ENCODE assay signal across 8 cellular contexts in genomic region chr9:134324359-134325095, GRCh38. TPM values are rescaled to one million over a fixed set of nuclear protein-coding genes. Genes with fewer than 3 reads are reported as not detected.
A peak's percentile ranks its signal among the peaks of the same experiment; 100 is the strongest.
DNase-seq lines count a peak whose midpoint lies in the region; ATAC-seq and TF ChIP-seq lines count a peak whose summit lies in the region.

No MANE protein-coding gene starts in this region.

- peaks cover 24% of the 10 kb centered on the region for H3K4me1 ChIP-seq in KMS-11 (ENCODE audit: low read depth, poor library complexity, severe bottlenecking)
- peaks cover 7 to 63% (median 54%) of the 10 kb centered on the region in 5 donors for H3K4me1 ChIP-seq in subcutaneous abdominal adipose tissue (ENCODE audit: control insufficient read depth in 5 of 5, insufficient read depth in 5 of 5, low read length in 5 of 5)

- peak overlapping the region; percentile 90; the same call in 1 of the 2 replicates for H2AFZ ChIP-seq in KMS-11 (ENCODE audit: low read depth)

- H3K36me3 Mint-ChIP-seq in activated naive CD8-positive, alpha-beta T cell treated with anti-CD3 and anti-CD28 coated beads for 36 hours = no peaks in the 10 kb centered on the region

- no peak overlapping the region for H3K4me3 ChIP-seq in KMS-11 (IDR thresholded peaks at IDR 0.05; ENCODE audit: insufficient read depth, low read depth, low read length)
- peak overlapping the region in 3 of 5 donors; percentile 75 to 80 (median 77) for H3K4me3 ChIP-seq in subcutaneous abdominal adipose tissue (ENCODE audit: low read depth in 1 of 5, low read length in 5 of 5)

- H3K27ac Mint-ChIP-seq in activated naive CD8-positive, alpha-beta T cell treated with anti-CD3 and anti-CD28 coated beads for 36 hours = no peak overlapping the region

- H3K27me3 ChIP-seq in KMS-11 (ENCODE audit: insufficient read depth, low read depth) = peaks cover 3% of the 10 kb centered on the region; the same call in 1 of the 2 replicates
- no peaks in the 10 kb centered on the region for H3K27me3 ChIP-seq in subcutaneous abdominal adipose tissue (ENCODE audit: control insufficient read depth in 5 of 5, insufficient read depth in 4 of 5, low read length in 5 of 5)

- H3K9me3 ChIP-seq in subcutaneous abdominal adipose tissue (ENCODE audit: control insufficient read depth in 5 of 5, low read length in 5 of 5) = no peaks in the 10 kb centered on the region

- H3K36me3 ChIP-seq in KMS-11 (ENCODE audit: insufficient read depth) (no peaks in the 10 kb centered on the region), subcutaneous abdominal adipose tissue (ENCODE audit: control insufficient read depth in 5 of 5, insufficient read depth in 5 of 5, low read length in 5 of 5) (no peaks in the 10 kb centered on the region)

- H3K79me2 ChIP-seq in KMS-11 (ENCODE audit: insufficient read depth, low read depth) = peaks cover 25% of the 10 kb centered on the region; the same call in 1 of the 2 replicates

- H3K9ac ChIP-seq in KMS-11 (no peak overlapping the region; the same call in 1 of the 2 replicates), subcutaneous abdominal adipose tissue (ENCODE audit: low read length in 5 of 5) (peak overlapping the region in 3 of 5 donors; percentile 75 to 90 (median 86))

- ATAC-seq in GM19324 (IDR thresholded peaks at IDR 0.05; ENCODE audit: low FRiP score, unreplicated experiment) (no peak), HG03280 (IDR thresholded peaks at IDR 0.05; ENCODE audit: unreplicated experiment) (no peak), GM18873 (IDR thresholded peaks at IDR 0.05; ENCODE audit: low FRiP score, unreplicated experiment) (no peak)

- H3K4me2 ChIP-seq in KMS-11 = peak overlapping the region; percentile 91; the same call in 1 of the 2 replicates

- peaks cover 2% of the 10 kb centered on the region for H3K4me1 Mint-ChIP-seq in activated naive CD8-positive, alpha-beta T cell treated with anti-CD3 and anti-CD28 coated beads for 36 hours

- no peak overlapping the region for H3K27ac ChIP-seq in KMS-11
- H3K27ac ChIP-seq in subcutaneous abdominal adipose tissue (ENCODE audit: low read depth, low read length) = peak overlapping the region; percentile 88

- no peaks in the 10 kb centered on the region for H3K9me3 Mint-ChIP-seq in activated naive CD8-positive, alpha-beta T cell treated with anti-CD3 and anti-CD28 coated beads for 36 hours

- no peak for DNase-seq in activated naive CD8-positive, alpha-beta T cell treated with anti-CD3 and anti-CD28 coated beads for 36 hours
- DNase-seq in iris pigment epithelial cell (ENCODE audit: low read depth) (peak; percentile 47), NCI-H748 (lab: John Stamatoyannopoulos, UW; ENCODE audit: unreplicated experiment) (no peak)

- H3K4me3 Mint-ChIP-seq in activated naive CD8-positive, alpha-beta T cell treated with anti-CD3 and anti-CD28 coated beads for 36 hours = peak overlapping the region; percentile 48

- H3K27me3 Mint-ChIP-seq in activated naive CD8-positive, alpha-beta T cell treated with anti-CD3 and anti-CD28 coated beads for 36 hours = peaks cover 14% of the 10 kb centered on the region

- TF ChIP-seq CTCF in KMS-11 (conservative IDR thresholded peaks at IDR 0.05; ENCODE audit: low read depth, low read length) = no peak

- no peaks in the 10 kb centered on the region for H4K20me1 ChIP-seq in KMS-11 (ENCODE audit: insufficient read depth)

RNA-seq across cellular contexts. Expression of gene RXRA, which starts 1.7 kb away (rescaled TPM):
- 10 to 100 TPM; 11.0 to 11.4 TPM for total RNA-seq in activated naive CD8-positive, alpha-beta T cell treated with anti-CD3 and anti-CD28 coated beads for 36 hours
